Comparison of ENCODE assay signal across 22 cellular contexts in genomic region chr19:42292042-42292960, GRCh38. TPM values are rescaled to one million over a fixed set of nuclear protein-coding genes. Genes with fewer than 3 reads are reported as not detected.
DNase-seq lines count a peak whose midpoint lies in the region; ATAC-seq, FAIRE-seq and TF ChIP-seq lines count a peak whose summit lies in the region.
"Had no signal": no experiment of that assay in that cellular context is flagged by ENCODE, and none has a peak within 500 bp of the region (broad histone marks: within the 10 kb centered on the region; RNA-seq: fewer than 3 reads in every experiment).

No MANE protein-coding gene starts in this region.

- in situ Hi-C loops in K562 (cut with MboI) = no loop called here

- H3K4me1 ChIP-seq in K562 (replicated peaks in 1 of 2; ENCODE audit: control insufficient read depth in 2 of 2, insufficient read depth in 2 of 2, low read length in 2 of 2) (peaks cover 0 to 78% of the 10 kb centered on the region in 2 experiments; a peak in 3 of 5 replicates), testis (no peaks in the 10 kb centered on the region)
- H3K4me1 ChIP-seq: heart right ventricle, thyroid gland had no signal

- H3K4me2 ChIP-seq in K562 (ENCODE audit: insufficient read depth, low read length) = no peak overlapping the region

- H3K27ac Mint-ChIP-seq in T-helper 2 cell treated with Interferon-gamma antibody and Interleukin-4, amounts not matched to agents 5 μg/mL and 100 μg/mL, for 36 hours = peak overlapping the region; percentile 64
- no peak overlapping the region for H3K27ac Mint-ChIP-seq in neural crest cell (ENCODE audit: unreplicated experiment)

- POLR2A ChIA-PET in K562 (lab: Yijun Ruan, JAX) = interaction anchor here (1.2 kb wide), 1 partner anchor 10 kb away, joined by 5 read pairs; the partner anchor contains the start of genes PAFAH1B3 and PRR19

- CTCF ChIA-PET in K562 (lab: Yijun Ruan, JAX; ENCODE audit: low intra/inter-chr PET ratio) = interaction anchor here (1.0 kb wide), 1 partner anchor 160 kb away, joined by 3 read pairs; the partner anchor contains the start of gene POU2F2

- 94% methylated on average over 14 of the region's 27 CpGs for WGBS in K562 (ENCODE audit: insufficient coverage, low coverage, missing lambda C conversion rate)
- 88 to 92% methylated on average over 9 to 27 of the region's 27 CpGs for WGBS in testis, 2 donors

- DNase-seq in T-helper 2 cell treated with Interferon-gamma antibody and Interleukin-4, amounts not matched to agents 5 μg/mL and 100 μg/mL, for 36 hours (ENCODE audit: low spot score) = no peak
- DNase-seq in T-helper 2 cell (no peak), K562 (ENCODE audit: extremely low read depth in 1 of 4, low spot score in 3 of 4) (no peak), neural crest cell (ENCODE audit: low read depth, low spot score) (no peak), LoVo (ENCODE audit: low spot score) (no peak), testis (no peak)
- DNase-seq: activated CD8-positive, alpha-beta memory T cell treated with anti-CD3 and anti-CD28 coated beads for 24 hours; activated effector memory CD4-positive, alpha-beta T cell treated with Interleukin-2 at 50 U/mL for 16 hours; C1 segment of cervical spinal cord; dermis blood vessel endothelial cell; esophagus squamous epithelium; heart right ventricle; midbrain; NCI-H2029 treated with DMSO at 0.1 percent for 48 hours; NCI-H524 treated with DMSO at 0.1 percent for 48 hours; ovary; stimulated activated CD4-positive, alpha-beta T cell treated with anti-CD3 and anti-CD28 coated beads, Interleukin-4, amount 100 ng/mL, for 24 hours; thyroid gland had no signal

- H3K9ac ChIP-seq in K562 (ENCODE audit: insufficient read depth in 1 of 2, low read depth in 2 of 2, low read length in 2 of 2) = peak overlapping the region in 1 of 2 experiments; percentile 36; a peak in 2 of 4 replicates

- H3K27ac ChIP-seq in K562 (ENCODE audit: extremely low read depth, low read depth, low read length) (no peak overlapping the region), testis (no peak overlapping the region)
- H3K27ac ChIP-seq: esophagus squamous epithelium, heart right ventricle, ovary, SK-N-MC, thyroid gland had no signal

- TF ChIP-seq POLR2A in K562 (conservative IDR thresholded peaks at IDR 0.05) (no peak), testis (IDR thresholded peaks at IDR 0.05) (no peak)

- no peaks in the 10 kb centered on the region for H3K79me2 ChIP-seq in K562 (ENCODE audit: control insufficient read depth, insufficient read depth, low read length)

- ATAC-seq in K562 = no peak
- ATAC-seq: heart right ventricle had no signal

- FAIRE-seq in K562 (lab: Jason Lieb, UNC) = no peak
- FAIRE-seq: GM18507, TTC549 had no signal

- H3K9me3 ChIP-seq in K562 (replicated peaks; ENCODE audit: control insufficient read depth, insufficient read depth, low read depth, low read length) = no peaks in the 10 kb centered on the region
- H3K9me3 ChIP-seq in testis = no peaks in the 10 kb centered on the region
- H3K9me3 ChIP-seq: esophagus squamous epithelium, heart right ventricle, ovary, thyroid gland had no signal

- no peak for TF ChIP-seq RAD21 in K562 (CRISPR knock-in tag; conservative IDR thresholded peaks at IDR 0.05 in 1 of 2, IDR thresholded peaks at IDR 0.05 in 1 of 2)

- H3K36me3 Mint-ChIP-seq in T-helper 2 cell treated with Interferon-gamma antibody and Interleukin-4, amounts not matched to agents 5 μg/mL and 100 μg/mL, for 36 hours (ENCODE audit: low read depth) = peaks cover 28% of the 10 kb centered on the region
- H3K36me3 Mint-ChIP-seq in neural crest cell (ENCODE audit: low read depth) = peaks cover 9% of the 10 kb centered on the region

- no peak overlapping the region for H2AFZ ChIP-seq in K562 (ENCODE audit: low read depth, low read length)

- no peaks in the 10 kb centered on the region for H3K9me3 Mint-ChIP-seq in T-helper 2 cell treated with Interferon-gamma antibody and Interleukin-4, amounts not matched to agents 5 μg/mL and 100 μg/mL, for 36 hours
- H3K9me3 Mint-ChIP-seq in neural crest cell = no peaks in the 10 kb centered on the region

- H3K4me1 Mint-ChIP-seq in T-helper 2 cell treated with Interferon-gamma antibody and Interleukin-4, amounts not matched to agents 5 μg/mL and 100 μg/mL, for 36 hours (ENCODE audit: low read depth) = peaks cover 2% of the 10 kb centered on the region
- peaks cover 8% of the 10 kb centered on the region for H3K4me1 Mint-ChIP-seq in neural crest cell

- intact Hi-C loops in K562 (cut with micrococcal nuclease) = no loop called here
- intact Hi-C loops in testis (cut with DNase I; ENCODE audit: low total_unique reads) = loop anchor here (5.0 kb wide), 1 partner anchor 45 kb away; no protein-coding TSS in a partner anchor

- BruUV-seq in K562 (replicated peaks; lab: Mats Ljungman, UMichigan) = no TSS peak

- H3K9me1 ChIP-seq in K562 (ENCODE audit: control insufficient read depth, insufficient read depth, low read length) = no peaks in the 10 kb centered on the region

- TF ChIP-seq CTCF in K562 (IDR thresholded peaks at IDR 0.05 in 2 of 3, conservative IDR thresholded peaks at IDR 0.05 in 1 of 3; ENCODE audit: insufficient read depth in 2 of 3, low read depth in 1 of 3, low read length in 3 of 3) (no peak), neural crest cell (conservative IDR thresholded peaks at IDR 0.05) (no peak), testis (IDR thresholded peaks at IDR 0.05) (no peak)

- H3K27me3 ChIP-seq in K562 (ENCODE audit: control insufficient read depth in 2 of 2, insufficient read depth in 2 of 2, low read length in 2 of 2) (no peaks in the 10 kb centered on the region), testis (no peaks in the 10 kb centered on the region)
- H3K27me3 ChIP-seq: esophagus squamous epithelium, heart right ventricle, ovary, thyroid gland had no signal

- H3K36me3 ChIP-seq in K562 (ENCODE audit: control insufficient read depth, insufficient read depth, low read length) = peaks cover 96% of the 10 kb centered on the region; the same call in 2 of the 3 replicates
- H3K36me3 ChIP-seq in testis (ENCODE audit: low read depth, missing control alignments) = no peaks in the 10 kb centered on the region
- H3K36me3 ChIP-seq: ovary had no signal

- peaks cover 7% of the 10 kb centered on the region; the same call in 1 of the 2 replicates for H4K20me1 ChIP-seq in K562 (replicated peaks; ENCODE audit: control insufficient read depth, insufficient read depth, low read length)

- no peak overlapping the region for H3K4me3 Mint-ChIP-seq in T-helper 2 cell treated with Interferon-gamma antibody and Interleukin-4, amounts not matched to agents 5 μg/mL and 100 μg/mL, for 36 hours
- peak overlapping the region; percentile 3 for H3K4me3 Mint-ChIP-seq in neural crest cell

- H3K4me3 ChIP-seq in K562 (no peak overlapping the region), testis (no peak overlapping the region)
- H3K4me3 ChIP-seq: esophagus squamous epithelium, heart right ventricle, ovary, SK-N-MC, thyroid gland had no signal

- no peaks in the 10 kb centered on the region for H3K27me3 Mint-ChIP-seq in T-helper 2 cell treated with Interferon-gamma antibody and Interleukin-4, amounts not matched to agents 5 μg/mL and 100 μg/mL, for 36 hours (ENCODE audit: low read depth)
- peaks cover 4% of the 10 kb centered on the region for H3K27me3 Mint-ChIP-seq in neural crest cell (ENCODE audit: low read depth)

- no peak for TF ChIP-seq EP300 in K562 (IDR thresholded peaks at IDR 0.05; ENCODE audit: low read length)

RNA-seq across cellular contexts. Expression of gene PRR19, which starts 9.6 kb away (rescaled TPM):
- total RNA-seq in K562 (2011; cell fraction: chromatin; rRNA removed; ENCODE audit: low replicate concordance) = 0.30 and 0.67 TPM in 2 replicates
- total RNA-seq in K562 (2011; cell fraction: nucleolus; rRNA removed) = 0.39 and 0.83 TPM in 2 replicates
- total RNA-seq in K562 (2011; cell fraction: nucleoplasm; rRNA removed) = 0.76 and 0.81 TPM in 2 replicates
- total RNA-seq in K562 (2014; rRNA removed) (0.54 and 1.1 TPM in 2 replicates), K562 (2014; rRNA removed; fragmentation: Illumina TruSeq; extraction: Trizol) (0.11 and 0.32 TPM in 2 replicates), K562 (2015; rRNA removed; fragmentation: Illumina TruSeq; extraction: Trizol) (0.94 and 1.1 TPM in 2 replicates), K562 (2021) (1.6 and 1.8 TPM in 2 replicates), neural crest cell (2.2 and 2.8 TPM in 2 replicates), testis (10 to 100 TPM; 16.8 to 18.3 TPM)
- polyA plus RNA-seq in K562 (2011; rRNA removed) (0.24 and 0.34 TPM in 2 replicates), K562 (2014; fragmentation: Illumina TruSeq; extraction: Trizol) (1.0 and 1.9 TPM in 2 replicates), K562 (2014; fragmentation: Nextera tagmentation; extraction: Ambion mirVana) (under 1 TPM; 0.10 to 0.18 TPM), K562 (2014; rRNA removed) (0.73 and 1.6 TPM in 2 replicates), testis (ENCODE audit: insufficient read depth, low read depth, low replicate concordance) (37.4 TPM)
- 0.41 and 2.0 TPM in 2 replicates for polyA plus RNA-seq in K562 (2011; cell fraction: cytosol; rRNA removed)
- polyA plus RNA-seq in K562 (2011; cell fraction: nucleus; rRNA removed) = 0.21 and 0.77 TPM in 2 replicates
- polyA plus RNA-seq in K562 (2012) = 1.4 and 1.7 TPM in 2 replicates
- polyA minus RNA-seq in K562 (2011; rRNA and poly(A)+ RNA removed) = 0.15 and 0.32 TPM in 2 replicates
- 1.2 TPM in 1 of 2 replicates, not detected in the other for polyA minus RNA-seq in K562 (2011; cell fraction: cytosol; rRNA and poly(A)+ RNA removed)
- 0.40 TPM in 1 of 2 replicates, not detected in the other for polyA minus RNA-seq in K562 (2011; cell fraction: nucleus; rRNA and poly(A)+ RNA removed)

RNA-seq across cellular contexts. Expression of gene PAFAH1B3, which starts 10.1 kb away (rescaled TPM):
- total RNA-seq in K562 (2011; cell fraction: chromatin; rRNA removed; ENCODE audit: low replicate concordance) = 3.9 and 24.8 TPM in 2 replicates
- 45.0 and 47.0 TPM in 2 replicates for total RNA-seq in K562 (2011; cell fraction: nucleolus; rRNA removed)
- total RNA-seq in K562 (2011; cell fraction: nucleoplasm; rRNA removed) = 16.6 and 17.6 TPM in 2 replicates
- 114 and 146 TPM in 2 replicates for total RNA-seq in K562 (2014; rRNA removed)
- total RNA-seq in K562 (2014; rRNA removed; fragmentation: Illumina TruSeq; extraction: Trizol) = 28.7 and 48.0 TPM in 2 replicates
- 78.9 and 81.0 TPM in 2 replicates for total RNA-seq in K562 (2015; rRNA removed; fragmentation: Illumina TruSeq; extraction: Trizol)
- 130 and 138 TPM in 2 replicates for total RNA-seq in K562 (2021)
- 27.5 and 40.8 TPM in 2 replicates for polyA plus RNA-seq in K562 (2011; rRNA removed)
- polyA plus RNA-seq in K562 (2011; cell fraction: cytosol; rRNA removed) = 71.5 and 165 TPM in 2 replicates
- polyA plus RNA-seq in K562 (2011; cell fraction: nucleus; rRNA removed) = 47.4 and 73.9 TPM in 2 replicates
- polyA plus RNA-seq in K562 (2012) = 83.4 and 102 TPM in 2 replicates
- 96.7 and 113 TPM in 2 replicates for polyA plus RNA-seq in K562 (2014; fragmentation: Illumina TruSeq; extraction: Trizol)
- 10 to 100 TPM; 10.5 to 23.5 TPM for polyA plus RNA-seq in K562 (2014; fragmentation: Nextera tagmentation; extraction: Ambion mirVana)
- 79.6 and 80.6 TPM in 2 replicates for polyA plus RNA-seq in K562 (2014; rRNA removed)
- 20.7 and 34.8 TPM in 2 replicates for polyA minus RNA-seq in K562 (2011; rRNA and poly(A)+ RNA removed)
- polyA minus RNA-seq in K562 (2011; cell fraction: cytosol; rRNA and poly(A)+ RNA removed) = 70.3 and 71.1 TPM in 2 replicates
- polyA minus RNA-seq in K562 (2011; cell fraction: nucleus; rRNA and poly(A)+ RNA removed) = 16.8 and 18.9 TPM in 2 replicates
- 166 and 173 TPM in 2 replicates for total RNA-seq in neural crest cell
- 10 to 100 TPM; 50.7 to 66.7 TPM for total RNA-seq in testis
- polyA plus RNA-seq in testis (ENCODE audit: insufficient read depth, low read depth, low replicate concordance) = 45.1 TPM

RNA-seq across cellular contexts. Expression of gene TMEM145, which starts 20.8 kb away (rescaled TPM):
- 4.7 and 17.0 TPM in 2 replicates for total RNA-seq in K562 (2011; cell fraction: chromatin; rRNA removed; ENCODE audit: low replicate concordance)
- total RNA-seq in K562 (2011; cell fraction: nucleolus; rRNA removed) = 7.8 and 16.2 TPM in 2 replicates
- 4.7 and 8.2 TPM in 2 replicates for total RNA-seq in K562 (2011; cell fraction: nucleoplasm; rRNA removed)
- 0.61 TPM in 1 of 2 replicates, not detected in the other for total RNA-seq in K562 (2014; rRNA removed)
- total RNA-seq in K562 (2014; rRNA removed; fragmentation: Illumina TruSeq; extraction: Trizol) = 0.80 and 0.83 TPM in 2 replicates
- 0.75 and 0.94 TPM in 2 replicates for total RNA-seq in K562 (2015; rRNA removed; fragmentation: Illumina TruSeq; extraction: Trizol)
- total RNA-seq in K562 (2021) = 2.8 and 5.5 TPM in 2 replicates
- 1.3 and 1.8 TPM in 2 replicates for polyA plus RNA-seq in K562 (2011; rRNA removed)
- 0.54 and 0.77 TPM in 2 replicates for polyA plus RNA-seq in K562 (2011; cell fraction: cytosol; rRNA removed)
- polyA plus RNA-seq in K562 (2011; cell fraction: nucleus; rRNA removed) = 16.6 and 17.9 TPM in 2 replicates
- polyA plus RNA-seq in K562 (2012) = 0.91 and 2.6 TPM in 2 replicates
- polyA plus RNA-seq in K562 (2014; fragmentation: Illumina TruSeq; extraction: Trizol) = 1.8 and 2.0 TPM in 2 replicates
- not detected for polyA plus RNA-seq in K562 (2014; fragmentation: Nextera tagmentation; extraction: Ambion mirVana)
- 3.0 and 4.1 TPM in 2 replicates for polyA plus RNA-seq in K562 (2014; rRNA removed)
- 1.9 and 2.4 TPM in 2 replicates for polyA minus RNA-seq in K562 (2011; rRNA and poly(A)+ RNA removed)
- polyA minus RNA-seq in K562 (2011; cell fraction: cytosol; rRNA and poly(A)+ RNA removed) = 4.5 TPM in 1 of 2 replicates, not detected in the other
- polyA minus RNA-seq in K562 (2011; cell fraction: nucleus; rRNA and poly(A)+ RNA removed) = 6.6 and 11.7 TPM in 2 replicates
- total RNA-seq in neural crest cell = 18.4 and 19.4 TPM in 2 replicates
- 10 to 100 TPM in 1 of 2 donors, 1 to 10 TPM in 1; 7.2 to 12.3 TPM for total RNA-seq in testis
- 6.9 TPM for polyA plus RNA-seq in testis (ENCODE audit: insufficient read depth, low read depth, low replicate concordance)
- total RNA-seq: A172, dermis blood vessel endothelial cell, esophagus squamous epithelium had no signal

RNA-seq across cellular contexts. Expression of gene CIC, which starts 23.2 kb away (rescaled TPM):
- total RNA-seq in K562 (2011; cell fraction: chromatin; rRNA removed; ENCODE audit: low replicate concordance) = 24.1 and 86.8 TPM in 2 replicates
- 64.6 and 65.9 TPM in 2 replicates for total RNA-seq in K562 (2011; cell fraction: nucleolus; rRNA removed)
- 39.3 and 41.3 TPM in 2 replicates for total RNA-seq in K562 (2011; cell fraction: nucleoplasm; rRNA removed)
- 13.6 and 13.7 TPM in 2 replicates for total RNA-seq in K562 (2014; rRNA removed)
- total RNA-seq in K562 (2014; rRNA removed; fragmentation: Illumina TruSeq; extraction: Trizol) = 1.5 and 2.2 TPM in 2 replicates
- 8.6 and 8.7 TPM in 2 replicates for total RNA-seq in K562 (2015; rRNA removed; fragmentation: Illumina TruSeq; extraction: Trizol)
- total RNA-seq in K562 (2021) = 37.6 and 44.7 TPM in 2 replicates
- polyA plus RNA-seq in K562 (2011; rRNA removed) = 3.0 and 5.8 TPM in 2 replicates
- 4.3 and 10.0 TPM in 2 replicates for polyA plus RNA-seq in K562 (2011; cell fraction: cytosol; rRNA removed)
- polyA plus RNA-seq in K562 (2011; cell fraction: nucleus; rRNA removed) = 37.3 and 64.7 TPM in 2 replicates
- 24.4 and 27.9 TPM in 2 replicates for polyA plus RNA-seq in K562 (2012)
- 12.0 and 21.5 TPM in 2 replicates for polyA plus RNA-seq in K562 (2014; fragmentation: Illumina TruSeq; extraction: Trizol)
- polyA plus RNA-seq in K562 (2014; fragmentation: Nextera tagmentation; extraction: Ambion mirVana) = under 1 TPM; 0.07 to 0.13 TPM
- 18.9 and 19.9 TPM in 2 replicates for polyA plus RNA-seq in K562 (2014; rRNA removed)
- polyA minus RNA-seq in K562 (2011; rRNA and poly(A)+ RNA removed) = 1.8 and 2.4 TPM in 2 replicates
- 12.8 and 21.3 TPM in 2 replicates for polyA minus RNA-seq in K562 (2011; cell fraction: cytosol; rRNA and poly(A)+ RNA removed)
- 14.4 and 16.6 TPM in 2 replicates for polyA minus RNA-seq in K562 (2011; cell fraction: nucleus; rRNA and poly(A)+ RNA removed)
- 91.6 and 93.4 TPM in 2 replicates for total RNA-seq in neural crest cell
- total RNA-seq in testis = 100 to 1,000 TPM; 163 to 181 TPM
- polyA plus RNA-seq in testis (ENCODE audit: insufficient read depth, low read depth, low replicate concordance) = 95.6 TPM

RNA-seq across cellular contexts. Expression of gene MEGF8, which starts 33.1 kb away (rescaled TPM):
- total RNA-seq in K562 (2011; cell fraction: chromatin; rRNA removed; ENCODE audit: low replicate concordance) = 10.5 and 30.6 TPM in 2 replicates
- total RNA-seq in K562 (2011; cell fraction: nucleolus; rRNA removed) = 29.2 and 30.2 TPM in 2 replicates
- total RNA-seq in K562 (2011; cell fraction: nucleoplasm; rRNA removed) = 14.0 and 15.8 TPM in 2 replicates
- total RNA-seq in K562 (2014; rRNA removed) (3.8 and 4.5 TPM in 2 replicates), K562 (2014; rRNA removed; fragmentation: Illumina TruSeq; extraction: Trizol) (1.5 and 1.8 TPM in 2 replicates), K562 (2015; rRNA removed; fragmentation: Illumina TruSeq; extraction: Trizol) (3.0 and 3.4 TPM in 2 replicates), K562 (2021) (10.0 and 13.1 TPM in 2 replicates), neural crest cell (38.0 and 39.2 TPM in 2 replicates), testis (10 to 100 TPM; 26.9 to 27.3 TPM)
- polyA plus RNA-seq in K562 (2011; rRNA removed) (1.9 and 2.1 TPM in 2 replicates), K562 (2014; fragmentation: Illumina TruSeq; extraction: Trizol) (3.9 and 4.6 TPM in 2 replicates), K562 (2014; fragmentation: Nextera tagmentation; extraction: Ambion mirVana) (under 1 TPM; 0.28 to 0.34 TPM), K562 (2014; rRNA removed) (4.5 and 4.7 TPM in 2 replicates), testis (ENCODE audit: insufficient read depth, low read depth, low replicate concordance) (18.8 TPM)
- 1.8 and 3.8 TPM in 2 replicates for polyA plus RNA-seq in K562 (2011; cell fraction: cytosol; rRNA removed)
- polyA plus RNA-seq in K562 (2011; cell fraction: nucleus; rRNA removed) = 5.9 and 11.6 TPM in 2 replicates
- polyA plus RNA-seq in K562 (2012) = 6.5 and 11.3 TPM in 2 replicates
- polyA minus RNA-seq in K562 (2011; rRNA and poly(A)+ RNA removed) = 2.1 and 2.6 TPM in 2 replicates
- 8.0 and 10.0 TPM in 2 replicates for polyA minus RNA-seq in K562 (2011; cell fraction: cytosol; rRNA and poly(A)+ RNA removed)
- 7.9 and 8.1 TPM in 2 replicates for polyA minus RNA-seq in K562 (2011; cell fraction: nucleus; rRNA and poly(A)+ RNA removed)
